ENCODE assay signal across 8 cellular contexts in the genomic region with DNA sequence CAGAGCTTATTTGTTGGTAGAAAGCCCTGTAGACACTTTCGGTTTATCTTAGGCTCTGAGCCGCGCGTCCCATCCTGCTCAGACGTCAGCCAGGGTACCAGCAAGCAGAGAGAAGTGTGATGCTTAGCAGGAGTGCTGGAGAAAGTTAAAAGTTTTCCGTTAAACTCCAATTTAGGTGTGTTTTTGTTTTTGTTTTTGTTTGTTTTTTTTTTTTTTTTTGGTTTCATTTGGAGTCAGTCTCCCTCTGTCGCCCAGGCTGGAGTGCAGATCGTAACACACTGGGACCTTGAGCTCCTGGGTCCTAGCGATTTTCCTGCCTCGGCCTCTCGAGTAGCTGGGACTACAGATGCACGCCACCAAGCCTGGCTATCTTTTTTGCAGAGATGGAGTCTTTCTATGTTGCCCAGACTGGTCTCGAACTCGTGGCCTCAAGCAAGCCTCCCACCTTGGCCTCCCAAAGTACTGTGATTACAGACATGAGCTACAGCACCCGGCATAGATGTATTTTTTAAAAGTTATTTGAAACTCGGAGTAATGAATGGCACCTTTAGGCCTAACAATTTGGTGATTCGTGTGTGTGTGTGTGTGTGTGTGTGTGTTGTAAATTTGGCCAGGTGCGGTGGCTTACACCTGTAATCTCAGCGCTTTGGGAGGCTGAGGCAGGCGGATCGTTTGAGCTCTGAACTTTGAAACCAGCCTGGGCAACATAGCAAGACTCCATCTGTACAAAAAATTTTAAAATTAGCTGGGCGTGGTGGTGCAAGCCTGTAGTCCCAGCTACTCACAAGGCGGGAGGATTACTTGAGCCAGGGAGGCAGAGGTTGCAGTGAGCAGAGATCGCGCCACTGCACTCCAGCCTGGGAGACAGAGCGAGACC.
DNase-seq lines count a peak whose midpoint lies in the region; ATAC-seq and TF ChIP-seq lines count a peak whose summit lies in the region.

No MANE protein-coding gene starts in this region.

- TF ChIP-seq CTCF in fibroblast of mammary gland (conservative IDR thresholded peaks at IDR 0.05; ENCODE audit: control insufficient read depth, insufficient read depth, low read depth, low read length), result no peak
- TF ChIP-seq CTCF in retinal pigment epithelial cell (conservative IDR thresholded peaks at IDR 0.05; ENCODE audit: low read depth, low read length), result no peak

- peaks cover 49 to 73% (median 62%) of the 10 kb centered on the region in 10 experiments for H3K4me1 ChIP-seq in BLaER1 treated with 17β-estradiol and CSF1 and Interleukin-3, amounts not matched to agents 10 nM and 100 nM

- peak overlapping the region; percentile 56 to 89 (median 78); a peak in 21 of 22 replicates for H3K27ac ChIP-seq in BLaER1 treated with 17β-estradiol and CSF1 and Interleukin-3, amounts not matched to agents 10 nM and 100 nM

- H3K36me3 Mint-ChIP-seq in T-helper 2 cell treated with Interferon-gamma antibody and Interleukin-4, amounts not matched to agents 5 μg/mL and 100 μg/mL, for 36 hours (ENCODE audit: low read depth), result no peaks in the 10 kb centered on the region

- H3K9me3 Mint-ChIP-seq in T-helper 2 cell treated with Interferon-gamma antibody and Interleukin-4, amounts not matched to agents 5 μg/mL and 100 μg/mL, for 36 hours, result no peaks in the 10 kb centered on the region

- H4K20me1 ChIP-seq in BLaER1 treated with 17β-estradiol and CSF1 and Interleukin-3, amounts not matched to agents 10 nM and 100 nM, result peaks cover 0 to 8% (median 0%) of the 10 kb centered on the region in 11 experiments; a peak in 3 of 22 replicates

- DNase-seq in T-helper 2 cell treated with Interferon-gamma antibody and Interleukin-4, amounts not matched to agents 5 μg/mL and 100 μg/mL, for 36 hours (ENCODE audit: low spot score), result no peak
- peak; percentile 71 for DNase-seq in fibroblast of mammary gland (ENCODE audit: low read depth)
- DNase-seq in retinal pigment epithelial cell (ENCODE audit: low read depth), result no peak
- no peak for DNase-seq in HUDEP-2 (lab: John Stamatoyannopoulos, UW; ENCODE audit: unreplicated experiment in 76 of 76)
- DNase-seq in midbrain (lab: John Stamatoyannopoulos, UW), result no peak

- peak overlapping the region; percentile 98 for H3K27ac Mint-ChIP-seq in T-helper 2 cell treated with Interferon-gamma antibody and Interleukin-4, amounts not matched to agents 5 μg/mL and 100 μg/mL, for 36 hours

- H3K4me3 ChIP-seq in BLaER1 treated with 17β-estradiol and CSF1 and Interleukin-3, amounts not matched to agents 10 nM and 100 nM, result peak overlapping the region; percentile 55 to 100 (median 80)
- H3K4me3 ChIP-seq in fibroblast of mammary gland (ENCODE audit: control insufficient read depth, low read depth, low read length) (peak overlapping the region; percentile 70), retinal pigment epithelial cell (ENCODE audit: low read length) (peak overlapping the region; percentile 60)

- H3K36me3 ChIP-seq in BLaER1 treated with 17β-estradiol and CSF1 and Interleukin-3, amounts not matched to agents 10 nM and 100 nM, result no peaks in the 10 kb centered on the region

- peak overlapping the region; percentile 81 to 96 (median 92) for H3K4me2 ChIP-seq in BLaER1 treated with 17β-estradiol and CSF1 and Interleukin-3, amounts not matched to agents 10 nM and 100 nM

- peak; percentile 32 for ATAC-seq in GM21619 (IDR thresholded peaks at IDR 0.05; ENCODE audit: unreplicated experiment)
- no peak for ATAC-seq in HG02588 (IDR thresholded peaks at IDR 0.05; ENCODE audit: unreplicated experiment)

- H3K27me3 Mint-ChIP-seq in T-helper 2 cell treated with Interferon-gamma antibody and Interleukin-4, amounts not matched to agents 5 μg/mL and 100 μg/mL, for 36 hours (ENCODE audit: low read depth), result peaks cover 21% of the 10 kb centered on the region

- H3K4me1 Mint-ChIP-seq in T-helper 2 cell treated with Interferon-gamma antibody and Interleukin-4, amounts not matched to agents 5 μg/mL and 100 μg/mL, for 36 hours (ENCODE audit: low read depth), result peaks cover 12% of the 10 kb centered on the region

- H3K27me3 ChIP-seq in BLaER1 treated with 17β-estradiol and CSF1 and Interleukin-3, amounts not matched to agents 10 nM and 100 nM, result no peaks in the 10 kb centered on the region

- peak overlapping the region; percentile 65 to 86 (median 83) for H3K9ac ChIP-seq in BLaER1 treated with 17β-estradiol and CSF1 and Interleukin-3, amounts not matched to agents 10 nM and 100 nM

- no peaks in the 10 kb centered on the region for H3K9me3 ChIP-seq in BLaER1 treated with 17β-estradiol and CSF1 and Interleukin-3, amounts not matched to agents 10 nM and 100 nM (replicated peaks in 1 of 11)

- H3K4me3 Mint-ChIP-seq in T-helper 2 cell treated with Interferon-gamma antibody and Interleukin-4, amounts not matched to agents 5 μg/mL and 100 μg/mL, for 36 hours, result peak overlapping the region; percentile 94
